In genomic region chr5:67244345-67244793, GRCh38 we compare ENCODE assay signal across 1 cellular context.
A peak's percentile ranks its signal among the peaks of the same experiment; 100 is the strongest.
TF ChIP-seq lines count a peak whose summit lies in the region.

No MANE protein-coding gene starts in this region.

TF ChIP-seq in HepG2, 621 proteins besides CTCF, POLR2A, EP300 and RAD21:
- TF ChIP-seq TFE3 (CRISPR knock-in tag; IDR thresholded peaks at IDR 0.05), result 0 out of 2 replicates have a peak, but pooled peaks have one; percentile 37
- 0 out of 2 replicates have a peak, but pooled peaks have one; percentile 20 for TF ChIP-seq HMG20A (CRISPR knock-in tag; IDR thresholded peaks at IDR 0.05; ENCODE audit: borderline replicate concordance)
- TF ChIP-seq ARNT (IDR thresholded peaks at IDR 0.05), result no peak
- TF ChIP-seq MEIS1 (CRISPR knock-in tag; IDR thresholded peaks at IDR 0.05; ENCODE audit: borderline replicate concordance), result no peak
- TF ChIP-seq SOX13 (IDR thresholded peaks at IDR 0.05), result no peak
- TF ChIP-seq SOX13 (CRISPR knock-in tag; conservative IDR thresholded peaks at IDR 0.05 in 1 of 2, IDR thresholded peaks at IDR 0.05 in 1 of 2), result peak in 1 of 2 experiments; percentile 10; a peak in 2 of 4 replicates
- TF ChIP-seq CEBPB (IDR thresholded peaks at IDR 0.05; ENCODE audit: borderline replicate concordance, low read depth, low read length), result peak; percentile 87; the same call in 1 of the 2 replicates
- peak; percentile 81 for TF ChIP-seq CEBPG (CRISPR knock-in tag; IDR thresholded peaks at IDR 0.05)
